ENCODE assay signal across 8 cellular contexts in the genomic region with DNA sequence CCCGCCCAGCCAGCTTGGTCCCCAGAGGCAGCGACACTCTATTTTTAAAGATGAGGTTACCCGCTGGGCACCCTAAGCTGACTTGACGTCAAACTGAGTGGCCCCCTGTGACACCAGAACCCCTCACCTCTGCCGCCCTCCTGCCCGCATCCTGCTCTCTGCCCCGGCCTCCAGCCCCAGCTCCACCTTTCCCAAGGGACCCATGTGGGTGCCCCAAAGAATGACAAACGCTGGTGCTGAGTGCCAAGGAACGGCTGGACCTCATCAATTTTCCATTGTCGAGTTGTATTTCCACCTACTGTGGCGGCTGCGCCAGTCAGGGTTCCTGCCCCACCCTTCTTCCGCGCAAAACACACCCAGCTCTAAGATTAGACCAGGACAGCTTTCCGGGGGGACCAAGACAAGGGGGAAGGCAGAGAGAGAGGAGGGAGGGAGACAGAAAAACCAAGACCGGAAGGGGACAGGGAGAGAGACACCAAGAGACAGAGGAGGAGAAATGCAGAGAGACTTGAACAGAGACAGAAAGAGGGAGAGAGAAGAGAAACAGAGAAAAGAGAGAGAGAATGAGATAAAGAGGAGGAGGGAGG. TPM values are rescaled to one million over a fixed set of nuclear protein-coding genes. Genes with fewer than 3 reads are reported as not detected.
A peak's percentile ranks its signal among the peaks of the same experiment; 100 is the strongest.
DNase-seq lines count a peak whose midpoint lies in the region; ATAC-seq and TF ChIP-seq lines count a peak whose summit lies in the region.

No MANE protein-coding gene starts in this region.

- peak overlapping the region; percentile 67 for H3K27ac ChIP-seq in CD8-positive, alpha-beta memory T cell (ENCODE audit: low read depth, low read length)
- H3K27ac ChIP-seq in mucosa of rectum (ENCODE audit: low read depth in 2 of 2, low read length in 2 of 2), result peak overlapping the region; percentile 9 to 56

- H3K9me3 Mint-ChIP-seq in CD8-positive, alpha-beta memory T cell, result no peaks in the 10 kb centered on the region
- no peaks in the 10 kb centered on the region for H3K9me3 Mint-ChIP-seq in IgD-negative memory B cell
- H3K9me3 Mint-ChIP-seq in brain, result peaks cover 0 to 2% (median 0%) of the 10 kb centered on the region in 5 experiments

- DNase-seq in CD8-positive, alpha-beta memory T cell, result peak; percentile 17 to 54 (median 22)
- DNase-seq in NCI-H1436 treated with DMSO at 0.1 percent for 48 hours (lab: John Stamatoyannopoulos, UW) (no peak), middle frontal gyrus (ENCODE audit: extremely low spot score, low spot score) (no peak), HuH-7.5 (ENCODE audit: low spot score) (no peak)

- H3K27me3 ChIP-seq in CD8-positive, alpha-beta memory T cell (ENCODE audit: insufficient read depth, low read length, poor library complexity, severe bottlenecking), result no peaks in the 10 kb centered on the region
- H3K27me3 ChIP-seq in mucosa of rectum (ENCODE audit: control insufficient read depth in 2 of 2, insufficient read depth in 2 of 2, low read length in 2 of 2), result no peaks in the 10 kb centered on the region

- no peak for TF ChIP-seq CTCF in brain (conservative IDR thresholded peaks at IDR 0.05)

- H3K4me3 Mint-ChIP-seq in CD8-positive, alpha-beta memory T cell, result peak overlapping the region; percentile 90 to 98 (median 95)
- H3K4me3 Mint-ChIP-seq in IgD-negative memory B cell (peak overlapping the region; percentile 88 to 96 (median 92)), brain (peak overlapping the region; percentile 89 to 99 (median 95))

- peaks cover 26% of the 10 kb centered on the region for H3K4me1 ChIP-seq in CD8-positive, alpha-beta memory T cell (ENCODE audit: insufficient read depth, low read length)
- H3K4me1 ChIP-seq in mucosa of rectum (ENCODE audit: control insufficient read depth in 2 of 2, insufficient read depth in 2 of 2, low read length in 2 of 2), result peaks cover 2 to 10% of the 10 kb centered on the region in 2 donors

- peak overlapping the region; percentile 90 to 98 (median 96) for H3K27ac Mint-ChIP-seq in CD8-positive, alpha-beta memory T cell
- H3K27ac Mint-ChIP-seq in IgD-negative memory B cell (peak overlapping the region; percentile 87 to 95 (median 92)), brain (peak overlapping the region; percentile 24 to 99 (median 89))

- peaks cover 0 to 2% of the 10 kb centered on the region in 2 donors for H3K27me3 Mint-ChIP-seq in CD8-positive, alpha-beta memory T cell
- H3K27me3 Mint-ChIP-seq in IgD-negative memory B cell (no peaks in the 10 kb centered on the region), brain (peaks cover 11% of the 10 kb centered on the region)

- CTCF ChIA-PET in CD8-positive, alpha-beta memory T cell (lab: Charles Lee), result no interaction called here

- POLR2A ChIA-PET in CD8-positive, alpha-beta memory T cell (lab: Charles Lee), result interaction anchor here (1.0 kb wide), 1 partner anchor 11 kb away, joined by 3 read pairs; no protein-coding TSS in a partner anchor

- peak overlapping the region; percentile 75 for H3K4me3 ChIP-seq in CD8-positive, alpha-beta memory T cell (ENCODE audit: low read length)
- peak overlapping the region; percentile 77 to 81 for H3K4me3 ChIP-seq in mucosa of rectum (ENCODE audit: low read length in 2 of 2)

- H3K36me3 Mint-ChIP-seq in CD8-positive, alpha-beta memory T cell, result peaks cover 2 to 14% (median 3%) of the 10 kb centered on the region in 3 donors
- H3K36me3 Mint-ChIP-seq in IgD-negative memory B cell (peaks cover 1% of the 10 kb centered on the region), brain (peaks cover 42% of the 10 kb centered on the region)

- H3K9me3 ChIP-seq in CD8-positive, alpha-beta memory T cell (ENCODE audit: low read length), result no peaks in the 10 kb centered on the region
- no peaks in the 10 kb centered on the region for H3K9me3 ChIP-seq in mucosa of rectum (ENCODE audit: control insufficient read depth in 2 of 2, low read length in 2 of 2)

- peak overlapping the region; percentile 58 to 87 for H3K9ac ChIP-seq in mucosa of rectum (ENCODE audit: low read depth in 1 of 2, low read length in 2 of 2)

- no peak for ATAC-seq in HG02678 (IDR thresholded peaks at IDR 0.05; ENCODE audit: unreplicated experiment)

- H3K4me1 Mint-ChIP-seq in CD8-positive, alpha-beta memory T cell, result peaks cover 44 to 60% (median 50%) of the 10 kb centered on the region in 3 donors
- peaks cover 15 to 27% (median 18%) of the 10 kb centered on the region in 3 donors for H3K4me1 Mint-ChIP-seq in IgD-negative memory B cell
- H3K4me1 Mint-ChIP-seq in brain, result peaks cover 31% of the 10 kb centered on the region

- no peaks in the 10 kb centered on the region for H3K36me3 ChIP-seq in CD8-positive, alpha-beta memory T cell (ENCODE audit: insufficient read depth, low read length)
- no peaks in the 10 kb centered on the region for H3K36me3 ChIP-seq in mucosa of rectum (ENCODE audit: control insufficient read depth in 2 of 2, insufficient read depth in 2 of 2, low read length in 2 of 2)

RNA-seq across cellular contexts. Expression of a gene that starts 2.0 kb away (rescaled TPM):
- 10 to 100 TPM; 41.9 to 45.9 TPM for total RNA-seq in CD8-positive, alpha-beta memory T cell
- polyA plus RNA-seq in CD8-positive, alpha-beta memory T cell, result 79.4 TPM
- polyA plus RNA-seq in IgD-negative memory B cell, result 73.9 TPM
- polyA plus RNA-seq in brain (ENCODE audit: insufficient read depth, low read depth, low replicate concordance), result 10.5 TPM

Comparison
In these comparisons a context has a peak if more than half of its experiments do, and no peak if none do; other contexts are left out.
1. DNase-seq: peak in CD8-positive, alpha-beta memory T cell (5 of 5); none in NCI-H1436 treated with DMSO at 0.1 percent for 48 hours (single experiment), middle frontal gyrus (single experiment) and HuH-7.5 (single experiment).
2. Peak in every context shown above with its lines, with median percentiles within 50 percentile points of each other: H3K27ac Mint-ChIP-seq and H3K4me3 Mint-ChIP-seq.